10 cellular contexts compared by ENCODE assay signal in the genomic region with DNA sequence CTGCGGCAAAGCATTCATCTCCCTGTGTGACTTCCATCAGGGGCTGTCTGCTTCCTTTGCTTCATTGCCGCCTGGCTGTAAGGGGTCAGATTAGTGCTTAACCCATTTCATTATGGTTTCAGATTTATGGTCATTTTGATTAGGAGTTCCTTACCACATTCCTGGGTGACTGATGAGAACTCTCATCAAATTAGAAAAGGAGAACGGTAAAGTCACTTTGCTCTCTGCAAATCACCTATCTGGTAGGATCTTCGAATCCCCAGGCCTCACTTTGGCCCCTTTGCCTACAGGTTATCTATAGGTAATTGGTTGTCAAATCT. TPM values are rescaled to one million over a fixed set of nuclear protein-coding genes. Genes with fewer than 3 reads are reported as not detected.
DNase-seq lines count a peak whose midpoint lies in the region; ATAC-seq and TF ChIP-seq lines count a peak whose summit lies in the region.
"Had no signal": no experiment of that assay in that cellular context is flagged by ENCODE, and none has a peak within 500 bp of the region (broad histone marks: within the 10 kb centered on the region; RNA-seq: fewer than 3 reads in every experiment).

No MANE protein-coding gene starts in this region.

- peaks cover 14% of the 10 kb centered on the region; the same call in 2 of the 3 replicates for H3K9me3 Mint-ChIP-seq in GM23338
- H3K9me3 Mint-ChIP-seq in activated naive CD8-positive, alpha-beta T cell treated with anti-CD3 and anti-CD28 coated beads, Interleukin-2, amount 10 ng/mL, durations not matched to agents 7 days and 5 days = peaks cover 5% of the 10 kb centered on the region

- H3K27me3 ChIP-seq in ACC112 (ENCODE audit: insufficient read depth, low read length) = no peaks in the 10 kb centered on the region
- H3K27me3 ChIP-seq in GM23338 (ENCODE audit: insufficient read depth) = no peaks in the 10 kb centered on the region
- no peaks in the 10 kb centered on the region for H3K27me3 ChIP-seq in mucosa of rectum (ENCODE audit: control insufficient read depth in 2 of 2, insufficient read depth in 2 of 2, low read length in 2 of 2)

- no peaks in the 10 kb centered on the region for H3F3A ChIP-seq in GM23338 (replicated peaks; ENCODE audit: low read depth)

- H2AFZ ChIP-seq in ACC112 (ENCODE audit: low read length, unreplicated experiment) (peak overlapping the region; percentile 46), GM23338 (peak overlapping the region; percentile 90)

- H3K79me2 ChIP-seq in ACC112 (ENCODE audit: control insufficient read depth, insufficient read depth, low read length, unreplicated experiment) = no peaks in the 10 kb centered on the region
- H3K79me2 ChIP-seq in GM23338 (replicated peaks; ENCODE audit: insufficient read depth) = no peaks in the 10 kb centered on the region

- H3K4me1 ChIP-seq in ACC112 (ENCODE audit: control insufficient read depth, insufficient read depth, low read length, unreplicated experiment) = peaks cover 22% of the 10 kb centered on the region
- peaks cover 21% of the 10 kb centered on the region for H3K4me1 ChIP-seq in GM23338 (ENCODE audit: insufficient read depth)
- peaks cover 2 to 3% of the 10 kb centered on the region in 2 donors for H3K4me1 ChIP-seq in mucosa of rectum (ENCODE audit: control insufficient read depth in 2 of 2, insufficient read depth in 2 of 2, low read length in 2 of 2)

- H3K9me2 ChIP-seq in GM23338 (ENCODE audit: insufficient read depth) = peaks cover 8% of the 10 kb centered on the region; the same call in 1 of the 2 replicates

- no peak overlapping the region for H3K27ac Mint-ChIP-seq in GM23338
- H3K27ac Mint-ChIP-seq in activated naive CD8-positive, alpha-beta T cell treated with anti-CD3 and anti-CD28 coated beads, Interleukin-2, amount 10 ng/mL, durations not matched to agents 7 days and 5 days = peak overlapping the region; percentile 94

- peak overlapping the region; percentile 46 for H3K27ac ChIP-seq in ACC112 (ENCODE audit: low read depth, low read length)
- no peak overlapping the region for H3K27ac ChIP-seq in GM23338 (ENCODE audit: low read depth)
- H3K27ac ChIP-seq in mucosa of rectum (ENCODE audit: low read depth in 2 of 2, low read length in 2 of 2) = peak overlapping the region; percentile 45 to 70

- no peaks in the 10 kb centered on the region for H3K9me3 ChIP-seq in mucosa of rectum (ENCODE audit: control insufficient read depth in 2 of 2, low read length in 2 of 2)

- H3K36me3 ChIP-seq in ACC112 (ENCODE audit: insufficient read depth, low read length) = no peaks in the 10 kb centered on the region
- peaks cover 4% of the 10 kb centered on the region; the same call in 1 of the 2 replicates for H3K36me3 ChIP-seq in GM23338 (ENCODE audit: insufficient read depth)
- H3K36me3 ChIP-seq in mucosa of rectum (ENCODE audit: control insufficient read depth in 2 of 2, insufficient read depth in 2 of 2, low read length in 2 of 2) = no peaks in the 10 kb centered on the region

- TF ChIP-seq CTCF in GM23338 (conservative IDR thresholded peaks at IDR 0.05; ENCODE audit: low read depth in 2 of 2) = no peak

- H3K4me2 ChIP-seq in GM23338 = no peak overlapping the region

- no peaks in the 10 kb centered on the region for H4K20me1 ChIP-seq in GM23338 (replicated peaks; ENCODE audit: insufficient read depth)

- H3K36me3 Mint-ChIP-seq in GM23338 (ENCODE audit: low read depth) = peaks cover 5% of the 10 kb centered on the region; the same call in 1 of the 3 replicates
- H3K36me3 Mint-ChIP-seq in activated naive CD8-positive, alpha-beta T cell treated with anti-CD3 and anti-CD28 coated beads, Interleukin-2, amount 10 ng/mL, durations not matched to agents 7 days and 5 days = peaks cover 17% of the 10 kb centered on the region

- H3K4me3 ChIP-seq in ACC112 (ENCODE audit: low read depth, low read length) (no peak overlapping the region; the same call in 1 of the 2 replicates), GM23338 (no peak overlapping the region), mucosa of rectum (ENCODE audit: low read length in 2 of 2) (no peak overlapping the region)

- H3K27me3 Mint-ChIP-seq in GM23338 (ENCODE audit: insufficient read depth, low read depth, poor library complexity) = peaks cover 7% of the 10 kb centered on the region
- no peaks in the 10 kb centered on the region for H3K27me3 Mint-ChIP-seq in activated naive CD8-positive, alpha-beta T cell treated with anti-CD3 and anti-CD28 coated beads, Interleukin-2, amount 10 ng/mL, durations not matched to agents 7 days and 5 days

- H3K4me1 Mint-ChIP-seq in GM23338 = peaks cover 21% of the 10 kb centered on the region
- H3K4me1 Mint-ChIP-seq in activated naive CD8-positive, alpha-beta T cell treated with anti-CD3 and anti-CD28 coated beads, Interleukin-2, amount 10 ng/mL, durations not matched to agents 7 days and 5 days = peaks cover 50% of the 10 kb centered on the region

- H3K9ac ChIP-seq in mucosa of rectum (ENCODE audit: low read depth in 1 of 2, low read length in 2 of 2) = no peak overlapping the region

- POLR2A ChIA-PET in activated naive CD8-positive, alpha-beta T cell treated with anti-CD3 and anti-CD28 coated beads, Interleukin-2, amount 10 ng/mL, durations not matched to agents 7 days and 5 days (lab: Charles Lee) = interaction anchor here (0.9 to 6.0 kb wide), 3 partner anchors 11 to 17 kb away, joined by 3 to 92 read pairs (median 15); a partner anchor contains a TSS

- ATAC-seq in GM23338 (no peak), HG02610 (IDR thresholded peaks at IDR 0.05; ENCODE audit: unreplicated experiment) (no peak), HG02840 (IDR thresholded peaks at IDR 0.05; ENCODE audit: low FRiP score, unreplicated experiment) (no peak), HG03442 (IDR thresholded peaks at IDR 0.05; ENCODE audit: unreplicated experiment) (no peak)
- no peak for ATAC-seq in activated naive CD8-positive, alpha-beta T cell treated with anti-CD3 and anti-CD28 coated beads, Interleukin-2, amount 10 ng/mL, durations not matched to agents 7 days and 5 days (ENCODE audit: low read depth)

- H3K4me3 Mint-ChIP-seq in GM23338 = no peak overlapping the region
- H3K4me3 Mint-ChIP-seq in activated naive CD8-positive, alpha-beta T cell treated with anti-CD3 and anti-CD28 coated beads, Interleukin-2, amount 10 ng/mL, durations not matched to agents 7 days and 5 days = peak overlapping the region; percentile 83

- DNase-seq in GM23338 (ENCODE audit: low spot score) (no peak), COR-L47 (lab: John Stamatoyannopoulos, UW) (no peak)
- no peak for DNase-seq in activated naive CD8-positive, alpha-beta T cell treated with anti-CD3 and anti-CD28 coated beads, Interleukin-2, amount 10 ng/mL, durations not matched to agents 7 days and 5 days
- DNase-seq: GOT3, NCI-H2171 treated with DMSO at 0.1 percent for 48 hours had no signal

TF ChIP-seq in GM23338, 12 proteins besides CTCF, POLR2A, EP300 and RAD21 (continues in another document):
- TF ChIP-seq ZNF331 (CRISPR knock-in tag; IDR thresholded peaks at IDR 0.05; ENCODE audit: low read depth) (no peak), ZNF114 (CRISPR knock-in tag; IDR thresholded peaks at IDR 0.05) (no peak)

RNA-seq across cellular contexts. Expression of a gene that starts 12.1 kb away (rescaled TPM):
- total RNA-seq in GM23338 (2014; rRNA removed; shearing (Covaris generic)) = 0.73 TPM in 1 of 2 replicates, not detected in the other
- polyA plus RNA-seq in GM23338 (2016; fragmentation: Nextera tagmentation; extraction: Ambion mirVana) = 0.18 and 0.42 TPM in 2 replicates
- total RNA-seq in activated naive CD8-positive, alpha-beta T cell treated with anti-CD3 and anti-CD28 coated beads, Interleukin-2, amount 10 ng/mL, durations not matched to agents 7 days and 5 days = 100 to 1,000 TPM; 131 to 133 TPM

Comparison
In these comparisons a context has a peak if more than half of its experiments do, and no peak if none do; other contexts are left out.
1. RNA of a gene that starts 12.1 kb away (total RNA-seq): 131 to 133 TPM in activated naive CD8-positive, alpha-beta T cell treated with anti-CD3 and anti-CD28 coated beads, Interleukin-2, amount 10 ng/mL, durations not matched to agents 7 days and 5 days; 0.73 TPM in GM23338; every median in the first group is over 10 times any median in the second.